ENCODE assay signal across 22 cellular contexts in genomic region chr2:71673402-71673795, GRCh38.
"Had no signal": no experiment of that assay in that cellular context is flagged by ENCODE, and none has a peak within 500 bp of the region (broad histone marks: within the 10 kb centered on the region; RNA-seq: fewer than 3 reads in every experiment).

No MANE protein-coding gene starts in this region.

- ATAC-seq: T-cell had no signal

- H3K27ac ChIP-seq: brain microvascular endothelial cell, cardiac muscle cell had no signal

- H3K4me3 Mint-ChIP-seq: activated B cell treated with CpG ODN at 0.5 μM for 24 hours; activated CD4-positive, alpha-beta memory T cell treated with anti-CD3 and anti-CD28 coated beads, Interleukin-2, amount 10 ng/mL, durations not matched to agents 7 days and 5 days; activated naive CD4-positive, alpha-beta T cell treated with anti-CD3 and anti-CD28 coated beads for 36 hours; activated naive CD8-positive, alpha-beta T cell; T-cell had no signal

- H3K27me3 Mint-ChIP-seq: activated CD4-positive, alpha-beta memory T cell treated with anti-CD3 and anti-CD28 coated beads, Interleukin-2, amount 10 ng/mL, durations not matched to agents 7 days and 5 days had no signal

- H3K4me3 ChIP-seq: cardiac muscle cell, MG63 had no signal

- DNase-seq: activated B cell treated with CpG ODN at 0.5 μM for 24 hours; activated CD4-positive, alpha-beta memory T cell treated with anti-CD3 and anti-CD28 coated beads, Interleukin-2, amount 10 ng/mL, durations not matched to agents 7 days and 5 days; activated CD4-positive, alpha-beta T cell treated with anti-CD3 and anti-CD28 coated beads, Interleukin-2, amount 50 U/mL, for 1 hour; activated CD8-positive, alpha-beta memory T cell treated with anti-CD3 and anti-CD28 coated beads, Interleukin-2, amount 50 U/mL, for 4 hours; activated naive CD4-positive, alpha-beta T cell treated with anti-CD3 and anti-CD28 coated beads for 36 hours; activated T-cell treated with anti-CD3 and anti-CD28 coated beads, Interleukin-2, amount 50 U/mL, for 1 hour; amygdala; brain microvascular endothelial cell; MG63; MV-4-11; NCI-H1092 treated with DMSO at 0.1 percent for 48 hours; NCI-H1436; NCI-H1694 treated with DMSO at 0.1 percent for 48 hours; NCI-H2081; NCI-H446; NCI-H524; SHP77 treated with DMSO at 0.1 percent for 48 hours; T-cell; T-helper 2 cell; T1000 had no signal

- H3K9me3 ChIP-seq: MG63 had no signal

- H3K9me3 Mint-ChIP-seq: activated B cell treated with CpG ODN at 0.5 μM for 24 hours; activated CD4-positive, alpha-beta memory T cell treated with anti-CD3 and anti-CD28 coated beads, Interleukin-2, amount 10 ng/mL, durations not matched to agents 7 days and 5 days; activated naive CD4-positive, alpha-beta T cell treated with anti-CD3 and anti-CD28 coated beads for 36 hours; T-cell had no signal

- H3K27me3 ChIP-seq: brain microvascular endothelial cell, cardiac muscle cell, MG63 had no signal

- H3K36me3 Mint-ChIP-seq: activated naive CD8-positive, alpha-beta T cell; T-cell had no signal

- H3K36me3 ChIP-seq: cardiac muscle cell, MG63 had no signal

- H3K27ac Mint-ChIP-seq: activated B cell treated with CpG ODN at 0.5 μM for 24 hours; activated CD4-positive, alpha-beta memory T cell treated with anti-CD3 and anti-CD28 coated beads, Interleukin-2, amount 10 ng/mL, durations not matched to agents 7 days and 5 days; activated naive CD4-positive, alpha-beta T cell treated with anti-CD3 and anti-CD28 coated beads for 36 hours; activated naive CD8-positive, alpha-beta T cell; T-cell had no signal

- H3K4me1 Mint-ChIP-seq: activated B cell treated with CpG ODN at 0.5 μM for 24 hours; activated CD4-positive, alpha-beta memory T cell treated with anti-CD3 and anti-CD28 coated beads, Interleukin-2, amount 10 ng/mL, durations not matched to agents 7 days and 5 days; T-cell had no signal
